ENCODE assay signal across 21 cellular contexts in the genomic region with DNA sequence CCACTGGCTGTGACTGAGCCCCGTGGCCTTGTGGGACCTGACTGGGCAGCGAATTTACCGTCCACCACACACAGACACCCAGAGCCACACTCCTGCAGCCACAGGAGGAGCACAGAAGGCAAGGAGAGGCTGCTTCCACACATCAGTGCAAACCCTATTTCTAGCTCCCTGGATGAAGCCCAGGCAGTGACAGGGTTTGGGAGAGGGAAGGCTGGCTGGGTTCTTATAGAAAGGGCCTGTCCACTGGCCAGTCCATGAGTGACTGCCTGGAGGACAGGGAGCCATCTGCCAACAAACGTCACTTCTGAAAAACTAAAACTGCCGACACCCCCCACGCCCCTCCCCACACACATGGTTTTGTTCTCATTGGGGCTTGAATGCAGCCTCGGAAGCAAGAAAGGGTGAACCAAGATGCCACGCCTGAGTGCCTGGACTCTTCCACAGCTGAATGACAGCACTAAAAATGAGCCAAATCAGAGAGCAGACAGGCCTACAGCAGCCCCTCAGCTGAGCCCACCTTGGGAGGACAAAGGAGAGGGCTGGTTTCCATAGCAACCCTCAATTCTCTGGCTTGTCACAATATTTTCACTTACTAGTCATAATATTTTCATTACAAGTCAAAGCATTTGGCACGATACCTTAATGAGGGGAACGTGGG. TPM values are rescaled to one million over a fixed set of nuclear protein-coding genes. Genes with fewer than 3 reads are reported as not detected.
A peak's percentile ranks its signal among the peaks of the same experiment; 100 is the strongest.
DNase-seq lines count a peak whose midpoint lies in the region; ATAC-seq, FAIRE-seq and TF ChIP-seq lines count a peak whose summit lies in the region.
"Had no signal": no experiment of that assay in that cellular context is flagged by ENCODE, and none has a peak within 500 bp of the region (broad histone marks: within the 10 kb centered on the region; RNA-seq: fewer than 3 reads in every experiment).

No MANE protein-coding gene starts in this region.

- H2AFZ ChIP-seq in astrocyte (ENCODE audit: low read depth, low read length) = no peak overlapping the region

- H3K9me3 ChIP-seq in BLaER1 treated with 17β-estradiol and CSF1 and Interleukin-3, amounts not matched to agents 10 nM and 100 nM (replicated peaks in 1 of 11) = no peaks in the 10 kb centered on the region
- H3K9me3 ChIP-seq in astrocyte (ENCODE audit: insufficient read depth, low read depth, low read length) = no peaks in the 10 kb centered on the region
- H3K9me3 ChIP-seq in CD4-positive, alpha-beta memory T cell (ENCODE audit: control insufficient read depth in 1 of 2, low read length in 2 of 2) = no peaks in the 10 kb centered on the region
- H3K9me3 ChIP-seq: HAP-1 had no signal

- DNase-seq in astrocyte (ENCODE audit: low read depth) (peak; percentile 26), left ventricle myocardium superior (peak; percentile 34), progenitor cell of endocrine pancreas (ENCODE audit: low spot score, unreplicated experiment) (no peak), HT-29 (ENCODE audit: low spot score) (no peak), immature natural killer cell (no peak), D341Med (ENCODE audit: low spot score) (no peak)
- no peak for DNase-seq in CD4-positive, alpha-beta memory T cell
- DNase-seq: activated CD4-positive, alpha-beta T cell treated with anti-CD3 and anti-CD28 coated beads for 1 hour; activated CD8-positive, alpha-beta memory T cell treated with anti-CD3 and anti-CD28 coated beads, Interleukin-2, amount 50 U/mL, for 4 hours; activated naive CD4-positive, alpha-beta T cell treated with Interleukin-2 at 50 U/mL for 16 hours; islet precursor cell; NCI-H1417; NCI-H524; RPMI8226; stimulated activated CD4-positive, alpha-beta T cell treated with anti-CD3 and anti-CD28 coated beads, Interleukin-4, amount 100 ng/mL, for 4 hours had no signal

- CTCF ChIA-PET in CD4-positive, alpha-beta memory T cell (lab: Charles Lee; ENCODE audit: partially characterized antibody) = no interaction called here

- peak overlapping the region; percentile 72 for H3K27ac Mint-ChIP-seq in astrocyte (ENCODE audit: unreplicated experiment)
- H3K27ac Mint-ChIP-seq in progenitor cell of endocrine pancreas = peak overlapping the region; percentile 84
- H3K27ac Mint-ChIP-seq in immature natural killer cell = peak overlapping the region in 2 of 6 donors; percentile 5 to 31
- peak overlapping the region in 2 of 7 donors; percentile 25 to 70 for H3K27ac Mint-ChIP-seq in CD4-positive, alpha-beta memory T cell
- H3K27ac Mint-ChIP-seq: stimulated activated memory B cell treated with anti-CD40 and anti-IgM and Interleukin-4, amounts not matched to agents 10 μg/mL and 1 μg/mL and 100 μg/mL, for 72 hours had no signal

- peaks cover 31 to 45% (median 41%) of the 10 kb centered on the region in 11 experiments; a peak in 21 of 22 replicates for H3K36me3 ChIP-seq in BLaER1 treated with 17β-estradiol and CSF1 and Interleukin-3, amounts not matched to agents 10 nM and 100 nM
- H3K36me3 ChIP-seq in astrocyte (ENCODE audit: insufficient read depth, low read length) = peaks cover 24% of the 10 kb centered on the region
- no peaks in the 10 kb centered on the region for H3K36me3 ChIP-seq in CD4-positive, alpha-beta memory T cell (ENCODE audit: insufficient read depth, low read length)

- H3K4me1 Mint-ChIP-seq in astrocyte (ENCODE audit: low read depth, unreplicated experiment) = peaks cover 19% of the 10 kb centered on the region
- H3K4me1 Mint-ChIP-seq in progenitor cell of endocrine pancreas (ENCODE audit: low read depth) = peaks cover 17% of the 10 kb centered on the region
- H3K4me1 Mint-ChIP-seq in immature natural killer cell = peaks cover 13 to 18% of the 10 kb centered on the region in 2 donors
- H3K4me1 Mint-ChIP-seq in CD4-positive, alpha-beta memory T cell = peaks cover 0 to 4% (median under 1%) of the 10 kb centered on the region in 4 donors

- FAIRE-seq in astrocyte (lab: Jason Lieb, UNC) = no peak
- FAIRE-seq: D721Med had no signal

- H3K4me2 ChIP-seq in BLaER1 treated with 17β-estradiol and CSF1 and Interleukin-3, amounts not matched to agents 10 nM and 100 nM = peak overlapping the region; percentile 73 to 94 (median 85)
- H3K4me2 ChIP-seq in astrocyte (ENCODE audit: low read length) = peak overlapping the region; percentile 36

- H3K9ac ChIP-seq in BLaER1 treated with 17β-estradiol and CSF1 and Interleukin-3, amounts not matched to agents 10 nM and 100 nM = peak overlapping the region in 8 of 11 experiments; percentile 10 to 85 (median 77); a peak in 14 of 22 replicates
- H3K9ac ChIP-seq in astrocyte (ENCODE audit: low read length) = peak overlapping the region; percentile 41

- H3K4me3 ChIP-seq in BLaER1 treated with 17β-estradiol and CSF1 and Interleukin-3, amounts not matched to agents 10 nM and 100 nM = peak overlapping the region in 3 of 10 experiments; percentile 5 to 24 (median 8); a peak in 3 of 20 replicates
- H3K4me3 ChIP-seq in astrocyte (ENCODE audit: insufficient read depth, low read depth, low read length) = no peak overlapping the region
- no peak overlapping the region for H3K4me3 ChIP-seq in CD4-positive, alpha-beta memory T cell (ENCODE audit: low read length in 2 of 2)
- H3K4me3 ChIP-seq: HAP-1 had no signal

- peak; percentile 39 for ATAC-seq in left ventricle myocardium superior
- ATAC-seq: stimulated activated memory B cell treated with anti-CD40 and anti-IgM and Interleukin-4, amounts not matched to agents 10 μg/mL and 1 μg/mL and 100 μg/mL, for 72 hours had no signal

- H3K9me3 Mint-ChIP-seq in astrocyte (ENCODE audit: unreplicated experiment) (no peaks in the 10 kb centered on the region), progenitor cell of endocrine pancreas (ENCODE audit: low read depth) (no peaks in the 10 kb centered on the region), immature natural killer cell (no peaks in the 10 kb centered on the region)
- H3K9me3 Mint-ChIP-seq in CD4-positive, alpha-beta memory T cell = no peaks in the 10 kb centered on the region
- H3K9me3 Mint-ChIP-seq: stimulated activated memory B cell treated with anti-CD40 and anti-IgM and Interleukin-4, amounts not matched to agents 10 μg/mL and 1 μg/mL and 100 μg/mL, for 72 hours had no signal

- H3K79me2 ChIP-seq in astrocyte (ENCODE audit: insufficient read depth, low read length) = peaks cover 99% of the 10 kb centered on the region

- intact Hi-C loops in left ventricle myocardium superior (cut with micrococcal nuclease) = no loop called here
- intact Hi-C loops in CD4-positive, alpha-beta memory T cell (cut with micrococcal nuclease) = no loop called here

- peaks cover 0 to 100% (median 44%) of the 10 kb centered on the region in 11 experiments; a peak in 18 of 22 replicates for H4K20me1 ChIP-seq in BLaER1 treated with 17β-estradiol and CSF1 and Interleukin-3, amounts not matched to agents 10 nM and 100 nM
- peaks cover 100% of the 10 kb centered on the region for H4K20me1 ChIP-seq in astrocyte (ENCODE audit: insufficient read depth, low read length)

- H3K4me1 ChIP-seq in BLaER1 treated with 17β-estradiol and CSF1 and Interleukin-3, amounts not matched to agents 10 nM and 100 nM = peaks cover 59 to 100% (median 99%) of the 10 kb centered on the region in 10 experiments
- peaks cover 16% of the 10 kb centered on the region for H3K4me1 ChIP-seq in astrocyte (ENCODE audit: insufficient read depth, low read length)
- no peaks in the 10 kb centered on the region for H3K4me1 ChIP-seq in CD4-positive, alpha-beta memory T cell (ENCODE audit: insufficient read depth, low read length)
- H3K4me1 ChIP-seq: HAP-1 had no signal

- no peaks in the 10 kb centered on the region for H3K27me3 ChIP-seq in BLaER1 treated with 17β-estradiol and CSF1 and Interleukin-3, amounts not matched to agents 10 nM and 100 nM
- no peaks in the 10 kb centered on the region for H3K27me3 ChIP-seq in astrocyte (ENCODE audit: insufficient read depth, low read length)
- H3K27me3 ChIP-seq in CD4-positive, alpha-beta memory T cell (ENCODE audit: insufficient read depth, low read length) = no peaks in the 10 kb centered on the region

- H3K27me3 Mint-ChIP-seq in astrocyte (ENCODE audit: low read depth, unreplicated experiment) = no peaks in the 10 kb centered on the region
- no peaks in the 10 kb centered on the region for H3K27me3 Mint-ChIP-seq in progenitor cell of endocrine pancreas
- peaks cover 0 to 2% (median 1%) of the 10 kb centered on the region in 3 donors for H3K27me3 Mint-ChIP-seq in immature natural killer cell (ENCODE audit: low read depth in 3 of 3)
- no peaks in the 10 kb centered on the region for H3K27me3 Mint-ChIP-seq in CD4-positive, alpha-beta memory T cell
- H3K27me3 Mint-ChIP-seq: stimulated activated memory B cell treated with anti-CD40 and anti-IgM and Interleukin-4, amounts not matched to agents 10 μg/mL and 1 μg/mL and 100 μg/mL, for 72 hours had no signal

- TF ChIP-seq CTCF in astrocyte (IDR thresholded peaks at IDR 0.05; ENCODE audit: insufficient read depth, low read depth, low read length) (no peak), progenitor cell of endocrine pancreas (IDR thresholded peaks at IDR 0.05; ENCODE audit: unreplicated experiment) (no peak)

- H3K36me3 Mint-ChIP-seq in astrocyte (ENCODE audit: low read depth, unreplicated experiment) (peaks cover 6% of the 10 kb centered on the region), progenitor cell of endocrine pancreas (ENCODE audit: insufficient read depth) (peaks cover 6% of the 10 kb centered on the region), immature natural killer cell (peaks cover 0 to 10% (median 0%) of the 10 kb centered on the region in 3 donors)
- H3K36me3 Mint-ChIP-seq in CD4-positive, alpha-beta memory T cell = peaks cover 3 to 17% of the 10 kb centered on the region in 2 donors

- H3K4me3 Mint-ChIP-seq in astrocyte (ENCODE audit: unreplicated experiment) (no peak overlapping the region), progenitor cell of endocrine pancreas (ENCODE audit: low read depth) (no peak overlapping the region), immature natural killer cell (no peak overlapping the region)
- H3K4me3 Mint-ChIP-seq in CD4-positive, alpha-beta memory T cell = no peak overlapping the region
- H3K4me3 Mint-ChIP-seq: stimulated activated memory B cell treated with anti-CD40 and anti-IgM and Interleukin-4, amounts not matched to agents 10 μg/mL and 1 μg/mL and 100 μg/mL, for 72 hours had no signal

- POLR2A ChIA-PET in CD4-positive, alpha-beta memory T cell (lab: Charles Lee; ENCODE audit: partially characterized antibody) = no interaction called here

- peak overlapping the region in 9 of 11 experiments; percentile 12 to 97 (median 92); a peak in 15 of 22 replicates for H3K27ac ChIP-seq in BLaER1 treated with 17β-estradiol and CSF1 and Interleukin-3, amounts not matched to agents 10 nM and 100 nM
- peak overlapping the region; percentile 47 for H3K27ac ChIP-seq in astrocyte (ENCODE audit: low read depth, low read length)
- no peak overlapping the region for H3K27ac ChIP-seq in CD4-positive, alpha-beta memory T cell (ENCODE audit: low read depth, low read length)

RNA-seq across cellular contexts. Expression of a gene that starts 38.4 kb away (rescaled TPM):
- total RNA-seq in astrocyte (347 and 392 TPM in 2 replicates), left ventricle myocardium superior (35.6 TPM), progenitor cell of endocrine pancreas (222 and 242 TPM in 2 replicates)
- 93.6 and 101 TPM in 2 replicates for total RNA-seq in HT-29 (2014; rRNA removed; shearing (Covaris generic))
- 10 to 100 TPM in 1 of 3 donors, 1 to 10 TPM in 2; 4.1 to 39.0 (median 5.7) TPM for polyA plus RNA-seq in immature natural killer cell
- 10 to 100 TPM; 28.0 to 33.7 TPM for total RNA-seq in CD4-positive, alpha-beta memory T cell
- 10 to 100 TPM in 1 of 2 donors, under 1 TPM in 1; 0.63 to 13.9 TPM for polyA plus RNA-seq in CD4-positive, alpha-beta memory T cell

RNA-seq across cellular contexts. Expression of a gene that starts 56.1 kb away (rescaled TPM):
- total RNA-seq in astrocyte = not detected in 2 replicates
- total RNA-seq in left ventricle myocardium superior = not detected
- total RNA-seq in progenitor cell of endocrine pancreas = not detected in 2 replicates
- total RNA-seq in HT-29 (2014; rRNA removed; shearing (Covaris generic)) = not detected in 2 replicates
- polyA plus RNA-seq in immature natural killer cell = not detected
- not detected for total RNA-seq in CD4-positive, alpha-beta memory T cell
- not detected for polyA plus RNA-seq in CD4-positive, alpha-beta memory T cell
- total RNA-seq: glomerular endothelial cell; T-helper 1 cell treated with Interleukin-12 subunit alpha and Interleukin-12 subunit beta and Interleukin-4 antibody, amounts not matched to agents 30 ng/mL and 1 ng/mL, for 36 hours had no signal

Comparison
In these comparisons a context has a peak if more than half of its experiments do, and no peak if none do; other contexts are left out.
1. DNase-seq: peak in astrocyte (single experiment) and left ventricle myocardium superior (single experiment); none in progenitor cell of endocrine pancreas (single experiment), HT-29 (single experiment), immature natural killer cell (0 of 3), D341Med (single experiment) and CD4-positive, alpha-beta memory T cell (0 of 5).